Comparison of ENCODE assay signal across 9 cellular contexts in genomic region chr12:51954465-51955361, GRCh38. TPM values are rescaled to one million over a fixed set of nuclear protein-coding genes. Genes with fewer than 3 reads are reported as not detected.
DNase-seq lines count a peak whose midpoint lies in the region; ATAC-seq, FAIRE-seq and TF ChIP-seq lines count a peak whose summit lies in the region.
"Had no signal": no experiment of that assay in that cellular context is flagged by ENCODE, and none has a peak within 500 bp of the region (broad histone marks: within the 10 kb centered on the region; RNA-seq: fewer than 3 reads in every experiment).

No MANE protein-coding gene starts in this region.

- H3K27ac Mint-ChIP-seq in stimulated activated naive CD8-positive, alpha-beta T cell treated with anti-CD3 and anti-CD28 coated beads, Interleukin-15, amount 100 ng/mL, for 72 hours = no peak overlapping the region
- H3K27ac Mint-ChIP-seq: activated CD4-positive, alpha-beta T cell treated with anti-CD3 and anti-CD28 coated beads, Interleukin-2, amount 10 ng/mL, durations not matched to agents 24 days and 14 days had no signal

- TF ChIP-seq CTCF in bronchial epithelial cell (IDR thresholded peaks at IDR 0.05; ENCODE audit: insufficient read depth, low read length, severe bottlenecking) (no peak), mucosa of descending colon (IDR thresholded peaks at IDR 0.05) (no peak)

- no peak for ATAC-seq in stimulated activated naive CD8-positive, alpha-beta T cell treated with anti-CD3 and anti-CD28 coated beads, Interleukin-15, amount 100 ng/mL, for 72 hours
- no peak for ATAC-seq in stimulated activated naive CD8-positive, alpha-beta T cell treated with anti-CD3 and anti-CD28 coated beads, Interleukin-15, Interleukin-2, amounts not matched to agents 100 U/mL and 50 U/mL, for 24 hours
- ATAC-seq in mucosa of descending colon (peak; percentile 72), GM21576 (IDR thresholded peaks at IDR 0.05; ENCODE audit: unreplicated experiment) (no peak)

- H3K9me3 Mint-ChIP-seq in stimulated activated naive CD8-positive, alpha-beta T cell treated with anti-CD3 and anti-CD28 coated beads, Interleukin-15, amount 100 ng/mL, for 72 hours = no peaks in the 10 kb centered on the region
- H3K9me3 Mint-ChIP-seq: activated CD4-positive, alpha-beta T cell treated with anti-CD3 and anti-CD28 coated beads, Interleukin-2, amount 10 ng/mL, durations not matched to agents 24 days and 14 days had no signal

- no peak for DNase-seq in stimulated activated naive CD8-positive, alpha-beta T cell treated with anti-CD3 and anti-CD28 coated beads, Interleukin-15, amount 100 ng/mL, for 72 hours
- DNase-seq in stimulated activated naive CD8-positive, alpha-beta T cell treated with anti-CD3 and anti-CD28 coated beads, Interleukin-15, Interleukin-2, amounts not matched to agents 100 U/mL and 50 U/mL, for 24 hours = no peak
- DNase-seq in bronchial epithelial cell (ENCODE audit: low read depth) (peak; percentile 92), mucosa of descending colon (peak in 1 of 3 donors; percentile 76), ureter (ENCODE audit: low spot score) (no peak), NCI-H1048 (lab: John Stamatoyannopoulos, UW) (no peak)
- no peak for DNase-seq in effector CD8-positive, alpha-beta T cell (lab: John Stamatoyannopoulos, UW)
- DNase-seq: activated CD4-positive, alpha-beta T cell treated with anti-CD3 and anti-CD28 coated beads, Interleukin-2, amount 10 ng/mL, durations not matched to agents 24 days and 14 days had no signal

- no peaks in the 10 kb centered on the region for H3K9me3 ChIP-seq in mucosa of descending colon

- H3K4me3 ChIP-seq in bronchial epithelial cell (ENCODE audit: low read depth, low read length) (no peak overlapping the region), mucosa of descending colon (no peak overlapping the region)

- H3K4me1 Mint-ChIP-seq in stimulated activated naive CD8-positive, alpha-beta T cell treated with anti-CD3 and anti-CD28 coated beads, Interleukin-15, amount 100 ng/mL, for 72 hours = peaks cover 44% of the 10 kb centered on the region

- H3K4me1 ChIP-seq in mucosa of descending colon (ENCODE audit: low read depth) = peaks cover 45% of the 10 kb centered on the region

- H3K27me3 Mint-ChIP-seq in stimulated activated naive CD8-positive, alpha-beta T cell treated with anti-CD3 and anti-CD28 coated beads, Interleukin-15, amount 100 ng/mL, for 72 hours = peaks cover 5% of the 10 kb centered on the region

- FAIRE-seq in bronchial epithelial cell (lab: Jason Lieb, UNC) = no peak

- peak overlapping the region; percentile 49 to 78 for H3K4me3 Mint-ChIP-seq in stimulated activated naive CD8-positive, alpha-beta T cell treated with anti-CD3 and anti-CD28 coated beads, Interleukin-15, amount 100 ng/mL, for 72 hours
- H3K4me3 Mint-ChIP-seq: activated CD4-positive, alpha-beta T cell treated with anti-CD3 and anti-CD28 coated beads, Interleukin-2, amount 10 ng/mL, durations not matched to agents 24 days and 14 days had no signal

- intact Hi-C loops in mucosa of descending colon (cut with DNase I, micrococcal nuclease) = no loop called here

- H3K27me3 ChIP-seq in bronchial epithelial cell (ENCODE audit: control insufficient read depth, insufficient read depth, low read length) = no peaks in the 10 kb centered on the region

- H3K36me3 ChIP-seq in bronchial epithelial cell (ENCODE audit: control insufficient read depth, insufficient read depth, low read length) = no peaks in the 10 kb centered on the region
- H3K36me3 ChIP-seq in mucosa of descending colon (ENCODE audit: low read depth) = no peaks in the 10 kb centered on the region

RNA-seq across cellular contexts. Expression of gene ACVR1B, which starts 3.2 kb away (rescaled TPM):
- 12.1 and 15.6 TPM in 2 replicates for total RNA-seq in bronchial epithelial cell
- 10 to 100 TPM; 42.4 to 95.7 (median 77.3) TPM for total RNA-seq in mucosa of descending colon
- 40.6 TPM for total RNA-seq in ureter

RNA-seq across cellular contexts. Expression of gene ACVRL1, which starts 47.4 kb away (rescaled TPM):
- total RNA-seq in bronchial epithelial cell (under 0.01 TPM in 1 of 2 replicates, not detected in the other), mucosa of descending colon (100 to 1,000 TPM; 132 to 261 (median 247) TPM), ureter (46.8 TPM)
- total RNA-seq: activated CD4-positive, alpha-beta T cell treated with anti-CD3 and anti-CD28 coated beads, Interleukin-2, amount 10 ng/mL, durations not matched to agents 24 days and 14 days had no signal

RNA-seq across cellular contexts. Expression of gene TAMALIN, which starts 52.0 kb away (rescaled TPM):
- total RNA-seq in bronchial epithelial cell = under 0.01 TPM in 1 of 2 replicates, not detected in the other
- total RNA-seq in mucosa of descending colon = 10 to 100 TPM in 2 of 3 donors, 1 to 10 TPM in 1; 9.4 to 19.6 (median 13.8) TPM
- total RNA-seq in ureter = 50.7 TPM

Comparison
In these comparisons a context has a peak if more than half of its experiments do, and no peak if none do; other contexts are left out.
1. RNA of gene ACVRL1, which starts 47.4 kb away (total RNA-seq): 132 to 261 TPM in mucosa of descending colon and 46.8 TPM in ureter (single experiment); under 0.01 TPM in bronchial epithelial cell; every median in the first group is over 10 times any median in the second.
2. RNA of gene TAMALIN, which starts 52.0 kb away (total RNA-seq): 50.7 TPM in ureter (single experiment) and 9.4 to 19.6 TPM in mucosa of descending colon; under 0.01 TPM in bronchial epithelial cell; every median in the first group is over 10 times any median in the second.